Comparison of ENCODE assay signal across 1 cellular context in the genomic region with DNA sequence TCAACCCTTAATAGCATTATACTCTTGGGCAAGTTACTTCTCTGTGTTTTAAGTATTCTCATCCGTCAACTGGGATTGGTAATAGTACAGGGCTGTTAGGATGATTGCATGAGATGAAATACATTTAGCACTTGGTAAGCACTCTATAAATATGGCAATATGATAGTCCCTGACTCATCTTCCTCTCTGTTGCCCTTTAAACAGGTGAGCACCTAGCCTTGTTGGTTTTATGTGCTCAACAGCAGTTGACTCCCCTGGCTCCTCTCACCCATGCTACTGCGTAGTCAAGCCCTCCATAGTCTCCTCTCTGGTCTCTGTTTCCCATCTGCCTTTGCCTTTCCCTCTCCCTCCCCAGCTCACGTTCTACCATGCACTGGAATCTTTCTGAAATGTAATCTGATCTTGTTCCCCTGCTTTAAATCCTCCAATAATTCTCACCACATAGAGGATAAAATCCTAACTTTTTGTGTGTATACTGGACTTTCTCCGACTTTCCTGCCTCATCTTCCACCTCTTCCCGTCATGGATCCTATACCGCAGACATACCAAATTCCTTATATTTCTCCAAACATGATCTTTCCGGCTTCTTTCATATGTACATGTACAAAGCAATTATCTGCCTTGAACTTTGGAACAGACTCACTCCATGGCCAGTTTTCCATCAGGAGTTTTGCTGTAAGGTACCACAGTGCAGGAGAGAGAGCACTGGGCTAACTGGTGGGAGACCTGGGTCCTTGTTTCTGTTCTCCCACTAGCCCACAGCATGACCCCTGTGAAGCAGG.
TF ChIP-seq lines count a peak whose summit lies in the region.

No MANE protein-coding gene starts in this region.

TF ChIP-seq in HepG2, 621 proteins besides CTCF, POLR2A, EP300 and RAD21 (continued from another document and continues in another):
- TF ChIP-seq, protein P1, sequence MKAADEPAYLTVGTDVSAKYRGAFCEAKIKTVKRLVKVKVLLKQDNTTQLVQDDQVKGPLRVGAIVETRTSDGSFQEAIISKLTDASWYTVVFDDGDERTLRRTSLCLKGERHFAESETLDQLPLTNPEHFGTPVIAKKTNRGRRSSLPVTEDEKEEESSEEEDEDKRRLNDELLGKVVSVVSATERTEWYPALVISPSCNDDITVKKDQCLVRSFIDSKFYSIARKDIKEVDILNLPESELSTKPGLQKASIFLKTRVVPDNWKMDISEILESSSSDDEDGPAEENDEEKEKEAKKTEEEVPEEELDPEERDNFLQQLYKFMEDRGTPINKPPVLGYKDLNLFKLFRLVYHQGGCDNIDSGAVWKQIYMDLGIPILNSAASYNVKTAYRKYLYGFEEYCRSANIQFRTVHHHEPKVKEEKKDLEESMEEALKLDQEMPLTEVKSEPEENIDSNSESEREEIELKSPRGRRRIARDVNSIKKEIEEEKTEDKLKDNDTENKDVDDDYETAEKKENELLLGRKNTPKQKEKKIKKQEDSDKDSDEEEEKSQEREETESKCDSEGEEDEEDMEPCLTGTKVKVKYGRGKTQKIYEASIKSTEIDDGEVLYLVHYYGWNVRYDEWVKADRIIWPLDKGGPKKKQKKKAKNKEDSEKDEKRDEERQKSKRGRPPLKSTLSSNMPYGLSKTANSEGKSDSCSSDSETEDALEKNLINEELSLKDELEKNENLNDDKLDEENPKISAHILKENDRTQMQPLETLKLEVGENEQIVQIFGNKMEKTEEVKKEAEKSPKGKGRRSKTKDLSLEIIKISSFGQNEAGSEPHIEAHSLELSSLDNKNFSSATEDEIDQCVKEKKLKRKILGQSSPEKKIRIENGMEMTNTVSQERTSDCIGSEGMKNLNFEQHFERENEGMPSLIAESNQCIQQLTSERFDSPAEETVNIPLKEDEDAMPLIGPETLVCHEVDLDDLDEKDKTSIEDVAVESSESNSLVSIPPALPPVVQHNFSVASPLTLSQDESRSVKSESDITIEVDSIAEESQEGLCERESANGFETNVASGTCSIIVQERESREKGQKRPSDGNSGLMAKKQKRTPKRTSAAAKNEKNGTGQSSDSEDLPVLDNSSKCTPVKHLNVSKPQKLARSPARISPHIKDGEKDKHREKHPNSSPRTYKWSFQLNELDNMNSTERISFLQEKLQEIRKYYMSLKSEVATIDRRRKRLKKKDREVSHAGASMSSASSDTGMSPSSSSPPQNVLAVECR (CRISPR knock-in tag; IDR thresholded peaks at IDR 0.05; ENCODE audit: borderline replicate concordance) = no peak; the same call in 1 of the 2 replicates
- TF ChIP-seq CHD2 (IDR thresholded peaks at IDR 0.05; ENCODE audit: low read depth, low read length) = no peak
- TF ChIP-seq SOX5 (CRISPR knock-in tag; IDR thresholded peaks at IDR 0.05; ENCODE audit: borderline replicate concordance) = peak; percentile 32; the same call in 1 of the 2 replicates
- TF ChIP-seq NR3C1 (CRISPR knock-in tag; IDR thresholded peaks at IDR 0.05) = no peak
- TF ChIP-seq MXI1 (IDR thresholded peaks at IDR 0.05; ENCODE audit: borderline replicate concordance, low read depth, low read length) = no peak
- TF ChIP-seq EZH2 (conservative IDR thresholded peaks at IDR 0.05; ENCODE audit: low read depth, low read length) = no peak
- TF ChIP-seq FLYWCH1 (CRISPR knock-in tag; IDR thresholded peaks at IDR 0.05) = no peak
- TF ChIP-seq ZKSCAN8 (CRISPR knock-in tag; IDR thresholded peaks at IDR 0.05; ENCODE audit: borderline replicate concordance) = no peak
- TF ChIP-seq NR2F2 (IDR thresholded peaks at IDR 0.05; ENCODE audit: borderline replicate concordance, low read depth) = no peak
- TF ChIP-seq NPAS2 (CRISPR knock-in tag; IDR thresholded peaks at IDR 0.05; ENCODE audit: borderline replicate concordance) = no peak
- TF ChIP-seq ZNF614 (CRISPR knock-in tag; IDR thresholded peaks at IDR 0.05; ENCODE audit: borderline replicate concordance) = 0 out of 2 replicates have a peak, but pooled peaks have one; percentile 49
- TF ChIP-seq SETDB1 (CRISPR knock-in tag; IDR thresholded peaks at IDR 0.05; ENCODE audit: borderline replicate concordance) = no peak
- TF ChIP-seq PHF20 (CRISPR knock-in tag; IDR thresholded peaks at IDR 0.05) = no peak
- peak; percentile 54; the same call in 1 of the 2 replicates for TF ChIP-seq POGZ (CRISPR knock-in tag; IDR thresholded peaks at IDR 0.05)
- TF ChIP-seq HMG20B (CRISPR knock-in tag; conservative IDR thresholded peaks at IDR 0.05) = no peak
- TF ChIP-seq HNF4A (CRISPR knock-in tag; IDR thresholded peaks at IDR 0.05) = peak; percentile 93
- TF ChIP-seq, protein P2, sequence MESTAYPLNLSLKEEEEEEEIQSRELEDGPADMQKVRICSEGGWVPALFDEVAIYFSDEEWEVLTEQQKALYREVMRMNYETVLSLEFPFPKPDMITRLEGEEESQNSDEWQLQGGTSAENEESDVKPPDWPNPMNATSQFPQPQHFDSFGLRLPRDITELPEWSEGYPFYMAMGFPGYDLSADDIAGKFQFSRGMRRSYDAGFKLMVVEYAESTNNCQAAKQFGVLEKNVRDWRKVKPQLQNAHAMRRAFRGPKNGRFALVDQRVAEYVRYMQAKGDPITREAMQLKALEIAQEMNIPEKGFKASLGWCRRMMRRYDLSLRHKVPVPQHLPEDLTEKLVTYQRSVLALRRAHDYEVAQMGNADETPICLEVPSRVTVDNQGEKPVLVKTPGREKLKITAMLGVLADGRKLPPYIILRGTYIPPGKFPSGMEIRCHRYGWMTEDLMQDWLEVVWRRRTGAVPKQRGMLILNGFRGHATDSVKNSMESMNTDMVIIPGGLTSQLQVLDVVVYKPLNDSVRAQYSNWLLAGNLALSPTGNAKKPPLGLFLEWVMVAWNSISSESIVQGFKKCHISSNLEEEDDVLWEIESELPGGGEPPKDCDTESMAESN (CRISPR knock-in tag; conservative IDR thresholded peaks at IDR 0.05) = no peak
- 0 out of 2 replicates have a peak, but pooled peaks have one; percentile 10 for TF ChIP-seq TCF7 (IDR thresholded peaks at IDR 0.05; ENCODE audit: low read depth)
- TF ChIP-seq PHF8 (CRISPR knock-in tag; IDR thresholded peaks at IDR 0.05) = 0 out of 2 replicates have a peak, but pooled peaks have one; percentile 22
- TF ChIP-seq HNRNPK (IDR thresholded peaks at IDR 0.05; ENCODE audit: low read depth, low read length, poor library complexity, severe bottlenecking) = no peak
- TF ChIP-seq, protein P3, sequence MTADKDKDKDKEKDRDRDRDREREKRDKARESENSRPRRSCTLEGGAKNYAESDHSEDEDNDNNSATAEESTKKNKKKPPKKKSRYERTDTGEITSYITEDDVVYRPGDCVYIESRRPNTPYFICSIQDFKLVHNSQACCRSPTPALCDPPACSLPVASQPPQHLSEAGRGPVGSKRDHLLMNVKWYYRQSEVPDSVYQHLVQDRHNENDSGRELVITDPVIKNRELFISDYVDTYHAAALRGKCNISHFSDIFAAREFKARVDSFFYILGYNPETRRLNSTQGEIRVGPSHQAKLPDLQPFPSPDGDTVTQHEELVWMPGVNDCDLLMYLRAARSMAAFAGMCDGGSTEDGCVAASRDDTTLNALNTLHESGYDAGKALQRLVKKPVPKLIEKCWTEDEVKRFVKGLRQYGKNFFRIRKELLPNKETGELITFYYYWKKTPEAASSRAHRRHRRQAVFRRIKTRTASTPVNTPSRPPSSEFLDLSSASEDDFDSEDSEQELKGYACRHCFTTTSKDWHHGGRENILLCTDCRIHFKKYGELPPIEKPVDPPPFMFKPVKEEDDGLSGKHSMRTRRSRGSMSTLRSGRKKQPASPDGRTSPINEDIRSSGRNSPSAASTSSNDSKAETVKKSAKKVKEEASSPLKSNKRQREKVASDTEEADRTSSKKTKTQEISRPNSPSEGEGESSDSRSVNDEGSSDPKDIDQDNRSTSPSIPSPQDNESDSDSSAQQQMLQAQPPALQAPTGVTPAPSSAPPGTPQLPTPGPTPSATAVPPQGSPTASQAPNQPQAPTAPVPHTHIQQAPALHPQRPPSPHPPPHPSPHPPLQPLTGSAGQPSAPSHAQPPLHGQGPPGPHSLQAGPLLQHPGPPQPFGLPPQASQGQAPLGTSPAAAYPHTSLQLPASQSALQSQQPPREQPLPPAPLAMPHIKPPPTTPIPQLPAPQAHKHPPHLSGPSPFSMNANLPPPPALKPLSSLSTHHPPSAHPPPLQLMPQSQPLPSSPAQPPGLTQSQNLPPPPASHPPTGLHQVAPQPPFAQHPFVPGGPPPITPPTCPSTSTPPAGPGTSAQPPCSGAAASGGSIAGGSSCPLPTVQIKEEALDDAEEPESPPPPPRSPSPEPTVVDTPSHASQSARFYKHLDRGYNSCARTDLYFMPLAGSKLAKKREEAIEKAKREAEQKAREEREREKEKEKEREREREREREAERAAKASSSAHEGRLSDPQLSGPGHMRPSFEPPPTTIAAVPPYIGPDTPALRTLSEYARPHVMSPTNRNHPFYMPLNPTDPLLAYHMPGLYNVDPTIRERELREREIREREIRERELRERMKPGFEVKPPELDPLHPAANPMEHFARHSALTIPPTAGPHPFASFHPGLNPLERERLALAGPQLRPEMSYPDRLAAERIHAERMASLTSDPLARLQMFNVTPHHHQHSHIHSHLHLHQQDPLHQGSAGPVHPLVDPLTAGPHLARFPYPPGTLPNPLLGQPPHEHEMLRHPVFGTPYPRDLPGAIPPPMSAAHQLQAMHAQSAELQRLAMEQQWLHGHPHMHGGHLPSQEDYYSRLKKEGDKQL (CRISPR knock-in tag; IDR thresholded peaks at IDR 0.05; ENCODE audit: low read depth) = no peak
- TF ChIP-seq ZNF30 (CRISPR knock-in tag; IDR thresholded peaks at IDR 0.05) = no peak
- no peak for TF ChIP-seq ZNF143 (CRISPR knock-in tag; IDR thresholded peaks at IDR 0.05)
- no peak for TF ChIP-seq ZC3H4 (CRISPR knock-in tag; IDR thresholded peaks at IDR 0.05; ENCODE audit: borderline replicate concordance)
- no peak for TF ChIP-seq ZNF652 (CRISPR knock-in tag; IDR thresholded peaks at IDR 0.05; ENCODE audit: borderline replicate concordance, low read depth)
- peak; percentile 74 for TF ChIP-seq SAP130 (CRISPR knock-in tag; IDR thresholded peaks at IDR 0.05; ENCODE audit: low read depth)
- TF ChIP-seq, protein P4, sequence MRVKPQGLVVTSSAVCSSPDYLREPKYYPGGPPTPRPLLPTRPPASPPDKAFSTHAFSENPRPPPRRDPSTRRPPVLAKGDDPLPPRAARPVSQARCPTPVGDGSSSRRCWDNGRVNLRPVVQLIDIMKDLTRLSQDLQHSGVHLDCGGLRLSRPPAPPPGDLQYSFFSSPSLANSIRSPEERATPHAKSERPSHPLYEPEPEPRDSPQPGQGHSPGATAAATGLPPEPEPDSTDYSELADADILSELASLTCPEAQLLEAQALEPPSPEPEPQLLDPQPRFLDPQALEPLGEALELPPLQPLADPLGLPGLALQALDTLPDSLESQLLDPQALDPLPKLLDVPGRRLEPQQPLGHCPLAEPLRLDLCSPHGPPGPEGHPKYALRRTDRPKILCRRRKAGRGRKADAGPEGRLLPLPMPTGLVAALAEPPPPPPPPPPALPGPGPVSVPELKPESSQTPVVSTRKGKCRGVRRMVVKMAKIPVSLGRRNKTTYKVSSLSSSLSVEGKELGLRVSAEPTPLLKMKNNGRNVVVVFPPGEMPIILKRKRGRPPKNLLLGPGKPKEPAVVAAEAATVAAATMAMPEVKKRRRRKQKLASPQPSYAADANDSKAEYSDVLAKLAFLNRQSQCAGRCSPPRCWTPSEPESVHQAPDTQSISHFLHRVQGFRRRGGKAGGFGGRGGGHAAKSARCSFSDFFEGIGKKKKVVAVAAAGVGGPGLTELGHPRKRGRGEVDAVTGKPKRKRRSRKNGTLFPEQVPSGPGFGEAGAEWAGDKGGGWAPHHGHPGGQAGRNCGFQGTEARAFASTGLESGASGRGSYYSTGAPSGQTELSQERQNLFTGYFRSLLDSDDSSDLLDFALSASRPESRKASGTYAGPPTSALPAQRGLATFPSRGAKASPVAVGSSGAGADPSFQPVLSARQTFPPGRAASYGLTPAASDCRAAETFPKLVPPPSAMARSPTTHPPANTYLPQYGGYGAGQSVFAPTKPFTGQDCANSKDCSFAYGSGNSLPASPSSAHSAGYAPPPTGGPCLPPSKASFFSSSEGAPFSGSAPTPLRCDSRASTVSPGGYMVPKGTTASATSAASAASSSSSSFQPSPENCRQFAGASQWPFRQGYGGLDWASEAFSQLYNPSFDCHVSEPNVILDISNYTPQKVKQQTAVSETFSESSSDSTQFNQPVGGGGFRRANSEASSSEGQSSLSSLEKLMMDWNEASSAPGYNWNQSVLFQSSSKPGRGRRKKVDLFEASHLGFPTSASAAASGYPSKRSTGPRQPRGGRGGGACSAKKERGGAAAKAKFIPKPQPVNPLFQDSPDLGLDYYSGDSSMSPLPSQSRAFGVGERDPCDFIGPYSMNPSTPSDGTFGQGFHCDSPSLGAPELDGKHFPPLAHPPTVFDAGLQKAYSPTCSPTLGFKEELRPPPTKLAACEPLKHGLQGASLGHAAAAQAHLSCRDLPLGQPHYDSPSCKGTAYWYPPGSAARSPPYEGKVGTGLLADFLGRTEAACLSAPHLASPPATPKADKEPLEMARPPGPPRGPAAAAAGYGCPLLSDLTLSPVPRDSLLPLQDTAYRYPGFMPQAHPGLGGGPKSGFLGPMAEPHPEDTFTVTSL (CRISPR knock-in tag; IDR thresholded peaks at IDR 0.05; ENCODE audit: borderline replicate concordance) = peak; percentile 77; the same call in 1 of the 2 replicates
- TF ChIP-seq, protein P5, sequence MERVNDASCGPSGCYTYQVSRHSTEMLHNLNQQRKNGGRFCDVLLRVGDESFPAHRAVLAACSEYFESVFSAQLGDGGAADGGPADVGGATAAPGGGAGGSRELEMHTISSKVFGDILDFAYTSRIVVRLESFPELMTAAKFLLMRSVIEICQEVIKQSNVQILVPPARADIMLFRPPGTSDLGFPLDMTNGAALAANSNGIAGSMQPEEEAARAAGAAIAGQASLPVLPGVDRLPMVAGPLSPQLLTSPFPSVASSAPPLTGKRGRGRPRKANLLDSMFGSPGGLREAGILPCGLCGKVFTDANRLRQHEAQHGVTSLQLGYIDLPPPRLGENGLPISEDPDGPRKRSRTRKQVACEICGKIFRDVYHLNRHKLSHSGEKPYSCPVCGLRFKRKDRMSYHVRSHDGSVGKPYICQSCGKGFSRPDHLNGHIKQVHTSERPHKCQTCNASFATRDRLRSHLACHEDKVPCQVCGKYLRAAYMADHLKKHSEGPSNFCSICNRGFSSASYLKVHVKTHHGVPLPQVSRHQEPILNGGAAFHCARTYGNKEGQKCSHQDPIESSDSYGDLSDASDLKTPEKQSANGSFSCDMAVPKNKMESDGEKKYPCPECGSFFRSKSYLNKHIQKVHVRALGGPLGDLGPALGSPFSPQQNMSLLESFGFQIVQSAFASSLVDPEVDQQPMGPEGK (CRISPR knock-in tag; IDR thresholded peaks at IDR 0.05) = no peak; the same call in 1 of the 2 replicates
- TF ChIP-seq ZNF549 (CRISPR knock-in tag; IDR thresholded peaks at IDR 0.05) = no peak
- TF ChIP-seq SALL1 (CRISPR knock-in tag; IDR thresholded peaks at IDR 0.05) = peak; percentile 79
- TF ChIP-seq ZBTB7B (CRISPR knock-in tag; IDR thresholded peaks at IDR 0.05) = no peak
